10 cellular contexts compared by ENCODE assay signal in the genomic region with DNA sequence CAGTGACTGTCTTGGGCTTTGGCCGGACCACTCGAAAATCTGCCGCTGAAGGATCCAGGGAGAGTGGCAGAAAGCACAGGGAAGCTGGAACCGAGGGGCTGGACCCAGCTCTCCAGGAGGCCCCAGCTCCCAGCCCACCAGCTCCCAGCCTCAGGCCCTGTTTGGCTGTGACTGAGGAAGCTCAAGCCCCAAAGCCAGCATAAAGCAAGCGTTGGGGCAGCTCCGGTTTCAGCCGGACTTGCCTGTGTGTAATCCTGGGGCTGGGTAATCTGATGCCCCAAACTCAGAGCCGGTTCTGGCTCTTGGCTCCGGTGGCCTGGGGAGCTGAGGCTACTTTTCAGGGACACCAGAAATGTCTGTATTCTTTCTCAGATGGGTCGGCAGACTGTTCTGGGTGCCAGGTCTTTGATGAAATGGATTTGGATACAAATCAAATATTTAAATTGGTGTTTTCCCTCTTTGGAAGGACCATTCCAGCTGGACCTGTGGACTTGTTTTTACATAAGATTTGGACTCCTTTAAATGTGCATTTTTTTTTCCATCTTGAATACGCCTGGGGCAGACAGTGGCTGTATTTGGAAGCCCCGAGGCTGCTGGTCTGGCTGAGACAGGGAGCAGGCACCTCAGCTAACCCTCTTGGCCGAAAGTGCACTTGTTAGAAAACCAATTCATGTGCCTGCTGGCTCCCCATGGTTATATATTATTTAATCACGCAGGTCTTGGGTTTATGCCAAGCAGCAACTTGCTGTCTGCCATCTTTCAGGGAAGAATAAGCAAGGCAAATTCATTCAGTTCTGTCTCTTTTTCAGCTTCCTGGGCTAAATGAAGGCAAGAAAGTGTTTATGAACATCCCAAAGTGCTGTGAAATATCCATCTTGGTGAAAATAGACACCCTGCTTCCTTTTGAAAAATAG. TPM values are rescaled to one million over a fixed set of nuclear protein-coding genes. Genes with fewer than 3 reads are reported as not detected.
DNase-seq lines count a peak whose midpoint lies in the region; ATAC-seq, FAIRE-seq and TF ChIP-seq lines count a peak whose summit lies in the region.
"Had no signal": no experiment of that assay in that cellular context is flagged by ENCODE, and none has a peak within 500 bp of the region (broad histone marks: within the 10 kb centered on the region; RNA-seq: fewer than 3 reads in every experiment).

No MANE protein-coding gene starts in this region.

- H3K4me3 ChIP-seq in HUES48 (ENCODE audit: low read depth, low read length) (no peak overlapping the region), Panc1 (ENCODE audit: low read depth in 2 of 2, low read length in 2 of 2) (no peak overlapping the region), right cardiac atrium (ENCODE audit: low read length) (no peak overlapping the region), skeletal muscle satellite cell (ENCODE audit: low read length) (no peak overlapping the region)

- ATAC-seq in Panc1 (peak; percentile 30; the same call in 1 of the 2 replicates), right cardiac atrium (peak in 1 of 2 donors; percentile 78), HG02970 (IDR thresholded peaks at IDR 0.05; ENCODE audit: low FRiP score, unreplicated experiment) (no peak)

- 32% methylated on average over 14 of the region's 14 CpGs for WGBS in right cardiac atrium

- CTCF ChIA-PET in Panc1 (lab: Charles Lee), result no interaction called here

- BruUV-seq in Panc1 (replicated peaks; lab: Mats Ljungman, UMichigan), result no TSS peak

- FAIRE-seq in RCC 7860 (lab: Jason Lieb, UNC), result no peak
- FAIRE-seq: TTC549 had no signal

- H3K4me1 ChIP-seq in HUES48 (ENCODE audit: control insufficient read depth, insufficient read depth, low read length) (peaks cover 13% of the 10 kb centered on the region; the same call in 1 of the 2 replicates), Panc1 (ENCODE audit: control insufficient read depth, insufficient read depth, low read length) (no peaks in the 10 kb centered on the region), right cardiac atrium (ENCODE audit: control insufficient read depth, insufficient read depth, low read length) (no peaks in the 10 kb centered on the region), skeletal muscle satellite cell (ENCODE audit: control insufficient read depth, insufficient read depth, low read length) (peaks cover 9% of the 10 kb centered on the region)

- H3K9me3 ChIP-seq in HUES48 (ENCODE audit: control insufficient read depth, insufficient read depth, low read length) (no peaks in the 10 kb centered on the region), Panc1 (ENCODE audit: control insufficient read depth, insufficient read depth, low read depth, low read length) (no peaks in the 10 kb centered on the region; the same call in 1 of the 2 replicates), right cardiac atrium (ENCODE audit: control insufficient read depth, low read length) (peaks cover 2% of the 10 kb centered on the region), skeletal muscle satellite cell (replicated peaks; ENCODE audit: low read length) (no peaks in the 10 kb centered on the region)

- no peaks in the 10 kb centered on the region for H3K27me3 ChIP-seq in HUES48 (ENCODE audit: control insufficient read depth, insufficient read depth, low read length)
- no peaks in the 10 kb centered on the region for H3K27me3 ChIP-seq in Panc1 (ENCODE audit: control insufficient read depth, insufficient read depth, low read length)
- no peaks in the 10 kb centered on the region for H3K27me3 ChIP-seq in right cardiac atrium (ENCODE audit: control insufficient read depth, insufficient read depth)
- peaks cover 18% of the 10 kb centered on the region for H3K27me3 ChIP-seq in skeletal muscle satellite cell (ENCODE audit: control insufficient read depth, insufficient read depth, low read length)

- intact Hi-C loops in Panc1 (cut with micrococcal nuclease; ENCODE audit: unreplicated experiment), result no loop called here
- intact Hi-C loops in right cardiac atrium (cut with DNase I), result no loop called here

- peak overlapping the region; percentile 37 for H3K4me2 ChIP-seq in skeletal muscle satellite cell (ENCODE audit: low read length)

- in situ Hi-C loops in Panc1 (cut with HindIII; ENCODE audit: low pct_unique_long_range_greater_than_20kb, low sequenced_read_pairs), result no loop called here

- DNase-seq in Panc1 (ENCODE audit: low read depth, low spot score) (no peak), right cardiac atrium (peak; percentile 23 to 74 (median 66)), SKM-1 (lab: John Stamatoyannopoulos, UW; ENCODE audit: unreplicated experiment) (no peak), RCC 7860 (ENCODE audit: low spot score) (no peak)
- no peak for DNase-seq in activated CD4-positive, alpha-beta T cell treated with anti-CD3 and anti-CD28 coated beads for 1 hour

- 0 out of 2 replicates have a peak overlapping the region, but pooled peaks have one; percentile 12 for H3K9ac ChIP-seq in HUES48 (ENCODE audit: low read depth, low read length)
- H3K9ac ChIP-seq in skeletal muscle satellite cell (ENCODE audit: low read depth, low read length), result no peak overlapping the region

- TF ChIP-seq CTCF in Panc1 (IDR thresholded peaks at IDR 0.05), result no peak

- POLR2A ChIA-PET in Panc1 (lab: Charles Lee), result no interaction called here

- peak overlapping the region; percentile 62 for H3K27ac ChIP-seq in HUES48 (ENCODE audit: low read depth, low read length)
- no peak overlapping the region for H3K27ac ChIP-seq in Panc1 (ENCODE audit: low read length)
- H3K27ac ChIP-seq in right cardiac atrium (ENCODE audit: low read length), result no peak overlapping the region
- H3K27ac ChIP-seq: HL-60 had no signal

- no peaks in the 10 kb centered on the region for H3K36me3 ChIP-seq in HUES48 (ENCODE audit: control insufficient read depth, insufficient read depth, low read length)
- H3K36me3 ChIP-seq in Panc1 (ENCODE audit: control insufficient read depth, insufficient read depth, low read length), result no peaks in the 10 kb centered on the region
- H3K36me3 ChIP-seq in skeletal muscle satellite cell (ENCODE audit: insufficient read depth, low read length), result no peaks in the 10 kb centered on the region

RNA-seq across cellular contexts. Expression of a gene that starts 29.6 kb away (rescaled TPM):
- total RNA-seq in Panc1 (2021; ENCODE audit: unreplicated experiment), result 25.9 TPM
- polyA plus RNA-seq in Panc1 (2012; ENCODE audit: insufficient read length), result 16.4 TPM
- 1 to 10 TPM; 2.5 to 4.4 (median 2.8) TPM for total RNA-seq in right cardiac atrium
- polyA plus RNA-seq in right cardiac atrium, result 6.0 TPM
- total RNA-seq in skeletal muscle satellite cell (2012; rRNA removed), result 17.3 and 22.6 TPM in 2 replicates

Comparison
In these comparisons a context has a peak if more than half of its experiments do, and no peak if none do; other contexts are left out.
1. DNase-seq: peak in right cardiac atrium (3 of 3); none in Panc1 (single experiment), SKM-1 (single experiment), RCC 7860 (single experiment) and activated CD4-positive, alpha-beta T cell treated with anti-CD3 and anti-CD28 coated beads for 1 hour (single experiment).